Comparison of ENCODE assay signal across 8 cellular contexts in the genomic region with DNA sequence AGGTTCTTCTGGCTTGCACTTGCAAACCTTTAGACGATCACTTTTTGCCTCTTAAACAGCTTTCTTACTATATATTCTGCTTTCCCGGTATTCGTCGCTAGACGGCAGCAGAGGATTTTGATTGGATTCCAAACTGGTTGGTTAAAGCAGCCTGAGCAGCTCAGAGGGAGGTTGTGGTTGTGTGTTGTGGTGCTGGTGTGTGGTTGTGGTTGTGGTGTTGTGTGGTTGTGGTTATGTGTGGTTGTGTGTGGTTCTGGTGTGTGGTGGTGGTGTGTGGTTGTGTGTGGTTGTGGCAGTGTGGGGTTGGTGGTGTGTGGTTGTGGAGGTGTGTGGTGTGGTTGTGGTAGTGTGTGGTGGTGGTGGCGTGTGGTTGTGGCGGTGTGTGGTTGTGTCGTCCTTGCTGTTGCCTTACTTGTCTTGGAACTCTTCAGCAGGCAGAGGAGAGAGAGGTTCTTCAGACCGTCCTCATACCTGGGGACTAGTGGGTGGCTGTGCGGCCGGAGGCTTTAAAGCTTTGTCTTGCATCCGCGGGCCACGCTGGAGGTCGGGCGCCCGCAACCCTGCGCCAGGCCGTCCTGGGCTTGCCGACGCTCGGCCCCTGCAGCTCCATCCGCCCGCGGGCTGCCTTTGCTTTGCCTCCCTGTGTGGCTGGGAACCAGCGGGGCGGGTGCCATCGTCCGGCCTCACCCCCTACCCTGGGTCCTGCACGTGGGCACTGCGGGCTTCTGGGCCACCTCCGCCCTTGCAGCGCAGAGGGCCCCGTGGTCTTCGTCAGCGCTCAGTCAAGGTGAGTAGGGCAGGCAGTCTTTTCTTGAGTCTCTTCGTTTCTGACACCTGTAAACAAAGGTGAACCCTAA.
A peak's percentile ranks its signal among the peaks of the same experiment; 100 is the strongest.
DNase-seq lines count a peak whose midpoint lies in the region; ATAC-seq and TF ChIP-seq lines count a peak whose summit lies in the region.

No MANE protein-coding gene starts in this region.

- H3K4me3 ChIP-seq in HFF-Myc (replicated peaks; ENCODE audit: low read depth, low read length), result no peak overlapping the region
- H3K4me3 ChIP-seq in astrocyte of the cerebellum (ENCODE audit: low read depth, low read length), result no peak overlapping the region

- in situ Hi-C loops in astrocyte of the cerebellum (cut with HindIII; ENCODE audit: low sequenced_read_pairs), result no loop called here

- no peak for ATAC-seq in GM19467 (IDR thresholded peaks at IDR 0.05; ENCODE audit: unreplicated experiment)

- DNase-seq in D341Med (ENCODE audit: low spot score) (peak; percentile 77), HFF-Myc (ENCODE audit: extremely low read depth, low read depth) (peak; percentile 68), NCI-H748 treated with DMSO at 0.1 percent for 48 hours (lab: John Stamatoyannopoulos, UW) (peak; percentile 32), astrocyte of the cerebellum (ENCODE audit: low read depth) (peak; percentile 44), iPS DF 19.7 (ENCODE audit: low read depth, low spot score) (peak; percentile 69)
- DNase-seq in stimulated activated CD4-positive, alpha-beta T cell treated with anti-CD3 and anti-CD28 coated beads, TNF-alpha, amount 100 ng/mL, for 48 hours (ENCODE audit: low read depth in 3 of 3), result peak in 2 of 3 donors; percentile 0 to 2
- DNase-seq in activated naive CD4-positive, alpha-beta T cell treated with Interleukin-2 at 50 U/mL for 16 hours, result no peak

- TF ChIP-seq CTCF in HFF-Myc (IDR thresholded peaks at IDR 0.05; ENCODE audit: low read depth, low read length, missing control alignments) (peak; percentile 89), astrocyte of the cerebellum (IDR thresholded peaks at IDR 0.05; ENCODE audit: low read depth, low read length, missing control alignments) (peak; percentile 91)
